15 cellular contexts compared by ENCODE assay signal in genomic region chr6:41700577-41701347, GRCh38. TPM values are rescaled to one million over a fixed set of nuclear protein-coding genes. Genes with fewer than 3 reads are reported as not detected.
DNase-seq lines count a peak whose midpoint lies in the region; ATAC-seq and TF ChIP-seq lines count a peak whose summit lies in the region.
"Had no signal": no experiment of that assay in that cellular context is flagged by ENCODE, and none has a peak within 500 bp of the region (broad histone marks: within the 10 kb centered on the region; RNA-seq: fewer than 3 reads in every experiment).

No MANE protein-coding gene starts in this region.

- H3K56ac ChIP-seq in mesendoderm (ENCODE audit: low read length), result peak overlapping the region; percentile 65

- peaks cover 4% of the 10 kb centered on the region for H3K36me3 Mint-ChIP-seq in endothelial cell (ENCODE audit: low read depth, unreplicated experiment)
- H3K36me3 Mint-ChIP-seq: activated CD8-positive, alpha-beta memory T cell treated with anti-CD3 and anti-CD28 coated beads, Interleukin-2, amount 10 ng/mL, durations not matched to agents 7 days and 5 days had no signal

- H3K4me2 ChIP-seq in mesendoderm (ENCODE audit: low read length), result no peak overlapping the region
- H3K4me2 ChIP-seq: smooth muscle cell had no signal

- H3K23ac ChIP-seq in mesendoderm (ENCODE audit: low read length), result no peak overlapping the region

- no peaks in the 10 kb centered on the region for H3K79me1 ChIP-seq in mesendoderm (ENCODE audit: low read length)

- H2AK5ac ChIP-seq in mesendoderm (ENCODE audit: low read length), result no peak overlapping the region

- no peaks in the 10 kb centered on the region for H3K79me2 ChIP-seq in mesendoderm (ENCODE audit: control insufficient read depth, insufficient read depth, low read length)

- H3K9ac ChIP-seq in mesendoderm (ENCODE audit: low read length), result no peak overlapping the region

- H4K5ac ChIP-seq in mesendoderm (ENCODE audit: low read length), result no peak overlapping the region

- H3K36me3 ChIP-seq in right atrium auricular region (no peaks in the 10 kb centered on the region), mesendoderm (ENCODE audit: control insufficient read depth, insufficient read depth, low read length) (no peaks in the 10 kb centered on the region)

- ATAC-seq in Right ventricle myocardium superior (ENCODE audit: poor library complexity) (peak; percentile 11), GM21786 (IDR thresholded peaks at IDR 0.05; ENCODE audit: unreplicated experiment) (no peak)
- ATAC-seq: activated CD8-positive, alpha-beta memory T cell treated with anti-CD3 and anti-CD28 coated beads, Interleukin-2, amount 10 ng/mL, durations not matched to agents 7 days and 5 days had no signal

- no peaks in the 10 kb centered on the region for H3K9me3 Mint-ChIP-seq in endothelial cell (ENCODE audit: unreplicated experiment)

- no peak overlapping the region for H2BK120ac ChIP-seq in mesendoderm (ENCODE audit: low read depth, low read length)

- peak overlapping the region in 1 of 2 donors; percentile 17 for H3K27ac ChIP-seq in right atrium auricular region
- no peak overlapping the region for H3K27ac ChIP-seq in mesendoderm (ENCODE audit: low read depth, low read length)

- intact Hi-C loops in Right ventricle myocardium superior (cut with DNase I), result no loop called here

- WGBS in mesendoderm (ENCODE audit: extremely low coverage, insufficient coverage, low lambda C conversion rate), result no CpG with 5 or more reads among the region's 19 CpGs

- no peak overlapping the region for H3K4me3 ChIP-seq in right atrium auricular region
- H3K4me3 ChIP-seq in mesendoderm (ENCODE audit: low read length), result no peak overlapping the region
- H3K4me3 ChIP-seq: smooth muscle cell had no signal

- no peaks in the 10 kb centered on the region for H3K27me3 ChIP-seq in right atrium auricular region
- H3K27me3 ChIP-seq in mesendoderm (ENCODE audit: insufficient read depth, low read length, poor library complexity), result no peaks in the 10 kb centered on the region

- H3K18ac ChIP-seq in mesendoderm (ENCODE audit: low read length), result no peak overlapping the region

- DNase-seq in Right ventricle myocardium superior (peak; percentile 13), right atrium auricular region (ENCODE audit: low spot score) (no peak), endothelial cell (ENCODE audit: low spot score) (no peak), mesendoderm (peak; percentile 47), kidney glomerular epithelial cell (lab: John Stamatoyannopoulos, UW) (no peak), NCI-H748 treated with DMSO at 0.1 percent for 48 hours (lab: John Stamatoyannopoulos, UW) (no peak), NCI-H1694 treated with DMSO at 0.1 percent for 48 hours (lab: John Stamatoyannopoulos, UW) (no peak)
- DNase-seq: activated CD8-positive, alpha-beta memory T cell treated with anti-CD3 and anti-CD28 coated beads, Interleukin-2, amount 10 ng/mL, durations not matched to agents 7 days and 5 days; activated naive CD4-positive, alpha-beta T cell treated with anti-CD3 and anti-CD28 coated beads, Interleukin-2, amount 50 U/mL, for 16 hours; KG1; NCI-H1694; NCI-H82; SIG-M5 had no signal

- no peak overlapping the region for H3K4ac ChIP-seq in mesendoderm (ENCODE audit: low read depth, low read length)

- peaks cover 37% of the 10 kb centered on the region for H3K4me1 Mint-ChIP-seq in endothelial cell (ENCODE audit: unreplicated experiment)

- H3K9me3 ChIP-seq in right atrium auricular region, result no peaks in the 10 kb centered on the region

- H3K27me3 Mint-ChIP-seq in endothelial cell (ENCODE audit: unreplicated experiment), result peaks cover 15% of the 10 kb centered on the region
- H3K27me3 Mint-ChIP-seq: activated CD8-positive, alpha-beta memory T cell treated with anti-CD3 and anti-CD28 coated beads, Interleukin-2, amount 10 ng/mL, durations not matched to agents 7 days and 5 days had no signal

- no peak overlapping the region for H4K8ac ChIP-seq in mesendoderm (ENCODE audit: low read depth, low read length)

- TF ChIP-seq CTCF in right atrium auricular region (IDR thresholded peaks at IDR 0.05) (peak in 1 of 2 donors; percentile 25), endothelial cell (IDR thresholded peaks at IDR 0.05; ENCODE audit: unreplicated experiment) (no peak)

- peak overlapping the region; percentile 70 for H3K4me3 Mint-ChIP-seq in endothelial cell (ENCODE audit: unreplicated experiment)
- H3K4me3 Mint-ChIP-seq: activated CD8-positive, alpha-beta memory T cell treated with anti-CD3 and anti-CD28 coated beads, Interleukin-2, amount 10 ng/mL, durations not matched to agents 7 days and 5 days had no signal

- H3K4me1 ChIP-seq in right atrium auricular region, result peaks cover 0 to 64% of the 10 kb centered on the region in 2 donors
- no peaks in the 10 kb centered on the region for H3K4me1 ChIP-seq in mesendoderm (ENCODE audit: control insufficient read depth, low read depth, low read length)

- H2BK15ac ChIP-seq in mesendoderm (replicated peaks; ENCODE audit: low read depth), result no peak overlapping the region

- peak overlapping the region; percentile 70 for H3K27ac Mint-ChIP-seq in endothelial cell (ENCODE audit: unreplicated experiment)
- H3K27ac Mint-ChIP-seq: activated CD8-positive, alpha-beta memory T cell treated with anti-CD3 and anti-CD28 coated beads, Interleukin-2, amount 10 ng/mL, durations not matched to agents 7 days and 5 days had no signal

- peak overlapping the region; percentile 37 for H2BK5ac ChIP-seq in mesendoderm (ENCODE audit: low read length)

RNA-seq across cellular contexts. Expression of gene TFEB, which starts 34.6 kb away (rescaled TPM):
- 40.7 TPM for total RNA-seq in Right ventricle myocardium superior
- total RNA-seq in right atrium auricular region, result 10 to 100 TPM; 31.5 to 35.8 TPM
- 10.4 TPM for total RNA-seq in endothelial cell (ENCODE audit: unreplicated experiment)
- polyA plus RNA-seq in mesendoderm (2013, experiment 1 of 2), result 0.11 TPM
- 0.22 TPM for polyA plus RNA-seq in mesendoderm (2013, experiment 2 of 2)

RNA-seq across cellular contexts. Expression of gene PGC, which starts 46.4 kb away (rescaled TPM):
- total RNA-seq in Right ventricle myocardium superior, result not detected
- not detected for total RNA-seq in right atrium auricular region
- not detected for total RNA-seq in endothelial cell (ENCODE audit: unreplicated experiment)
- 0.13 TPM for polyA plus RNA-seq in mesendoderm (2013, experiment 1 of 2)
- polyA plus RNA-seq in mesendoderm (2013, experiment 2 of 2), result 0.10 TPM
- total RNA-seq: activated CD8-positive, alpha-beta memory T cell treated with anti-CD3 and anti-CD28 coated beads, Interleukin-2, amount 10 ng/mL, durations not matched to agents 7 days and 5 days; smooth muscle cell had no signal
- polyA plus RNA-seq: smooth muscle cell had no signal

Comparison
In these comparisons a context has a peak if more than half of its experiments do, and no peak if none do; other contexts are left out.
1. DNase-seq: peak in Right ventricle myocardium superior (single experiment) and mesendoderm (single experiment); none in right atrium auricular region (single experiment), endothelial cell (single experiment), kidney glomerular epithelial cell (single experiment), NCI-H748 treated with DMSO at 0.1 percent for 48 hours (single experiment) and NCI-H1694 treated with DMSO at 0.1 percent for 48 hours (single experiment).